Comparison of ENCODE assay signal across 1 cellular context in the genomic region with DNA sequence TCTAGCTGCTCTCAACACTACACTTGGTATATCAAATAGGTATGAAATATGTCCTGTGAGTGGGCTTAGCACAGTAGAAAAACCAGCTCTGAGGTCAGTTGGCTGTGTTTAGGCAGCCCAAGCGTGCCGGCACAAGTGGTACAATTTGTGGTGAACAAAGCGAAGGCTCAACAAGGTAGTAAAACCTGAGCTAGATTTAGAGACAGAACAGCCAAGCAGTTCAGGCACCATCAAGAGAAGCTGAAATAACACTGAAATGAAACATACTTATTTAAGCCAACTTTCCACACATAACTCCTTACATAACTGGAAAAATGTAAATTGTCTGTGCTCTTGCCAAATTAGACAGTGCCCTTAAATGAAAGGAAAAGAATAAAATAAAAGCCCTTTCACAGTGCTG.
TF ChIP-seq lines count a peak whose summit lies in the region.

No MANE protein-coding gene starts in this region.

TF ChIP-seq in H1, 55 proteins besides CTCF, POLR2A, EP300 and RAD21 (continued from another document):
- TF ChIP-seq SP2 (IDR thresholded peaks at IDR 0.05; ENCODE audit: low read length), result no peak
- TF ChIP-seq, protein P1, sequence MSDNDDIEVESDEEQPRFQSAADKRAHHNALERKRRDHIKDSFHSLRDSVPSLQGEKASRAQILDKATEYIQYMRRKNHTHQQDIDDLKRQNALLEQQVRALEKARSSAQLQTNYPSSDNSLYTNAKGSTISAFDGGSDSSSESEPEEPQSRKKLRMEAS (IDR thresholded peaks at IDR 0.05), result no peak
- TF ChIP-seq JUND (IDR thresholded peaks at IDR 0.05; ENCODE audit: low read length), result no peak
- no peak for TF ChIP-seq RBBP5 (IDR thresholded peaks at IDR 0.05; ENCODE audit: borderline replicate concordance, low read depth, low read length)
- TF ChIP-seq CHD1 (IDR thresholded peaks at IDR 0.05; ENCODE audit: low read depth, low read length), result no peak
- no peak for TF ChIP-seq CTBP2 (IDR thresholded peaks at IDR 0.05; ENCODE audit: borderline replicate concordance, insufficient read depth, insufficient read length, low read length)
- TF ChIP-seq KDM1A (IDR thresholded peaks at IDR 0.05; ENCODE audit: borderline replicate concordance, low read length), result no peak
- TF ChIP-seq KDM4A (IDR thresholded peaks at IDR 0.05; ENCODE audit: low read depth, low read length, severe bottlenecking), result no peak
- TF ChIP-seq RNF2 (IDR thresholded peaks at IDR 0.05; ENCODE audit: borderline replicate concordance, low read depth, low read length, missing control alignments, poor library complexity, severe bottlenecking), result no peak
- TF ChIP-seq, protein P2, sequence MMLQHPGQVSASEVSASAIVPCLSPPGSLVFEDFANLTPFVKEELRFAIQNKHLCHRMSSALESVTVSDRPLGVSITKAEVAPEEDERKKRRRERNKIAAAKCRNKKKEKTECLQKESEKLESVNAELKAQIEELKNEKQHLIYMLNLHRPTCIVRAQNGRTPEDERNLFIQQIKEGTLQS (IDR thresholded peaks at IDR 0.05; ENCODE audit: insufficient read depth, low read depth, low read length), result no peak
- TF ChIP-seq TCF12 (IDR thresholded peaks at IDR 0.05; ENCODE audit: low read depth, low read length), result no peak
- TF ChIP-seq CHD2 (IDR thresholded peaks at IDR 0.05; ENCODE audit: low read length), result no peak
- no peak for TF ChIP-seq BRCA1 (IDR thresholded peaks at IDR 0.05; ENCODE audit: low read depth, low read length)
